Comparison of ENCODE assay signal across 22 cellular contexts in the genomic region with DNA sequence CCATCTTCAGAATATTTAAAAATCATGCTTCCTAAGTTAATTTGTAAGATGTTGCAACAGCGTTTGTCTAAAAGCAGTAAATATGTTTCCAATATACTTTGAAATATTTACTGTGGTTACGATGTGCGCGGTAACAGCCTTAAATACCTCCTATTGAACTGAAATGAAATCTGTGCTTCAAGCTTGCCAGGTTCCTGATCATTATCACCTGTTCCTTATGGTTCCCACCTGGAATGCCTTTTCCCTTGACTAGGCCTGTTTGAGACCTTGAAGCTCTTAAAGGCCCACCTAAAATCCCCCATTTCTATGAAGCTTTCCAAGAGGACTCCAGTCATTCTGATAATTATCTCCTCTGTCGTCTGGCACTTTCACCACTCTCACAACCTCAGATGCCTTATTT.
DNase-seq lines count a peak whose midpoint lies in the region; ATAC-seq and TF ChIP-seq lines count a peak whose summit lies in the region.
"Had no signal": no experiment of that assay in that cellular context is flagged by ENCODE, and none has a peak within 500 bp of the region (broad histone marks: within the 10 kb centered on the region; RNA-seq: fewer than 3 reads in every experiment).

No MANE protein-coding gene starts in this region.

- TF ChIP-seq CTCF in 22Rv1 (IDR thresholded peaks at IDR 0.05) (no peak), AG10803 (conservative IDR thresholded peaks at IDR 0.05; ENCODE audit: low read length) (no peak)

- no peaks in the 10 kb centered on the region for H3K4me1 Mint-ChIP-seq in activated CD4-positive, alpha-beta T cell treated with anti-CD3 and anti-CD28 coated beads, Interleukin-2, amount 10 ng/mL, durations not matched to agents 24 days and 14 days
- H3K4me1 Mint-ChIP-seq: activated naive CD8-positive, alpha-beta T cell treated with anti-CD3 and anti-CD28 coated beads, Interleukin-2, amount 10 ng/mL, durations not matched to agents 7 days and 5 days; B cell; stimulated activated memory B cell treated with anti-CD40 and anti-IgM and Interleukin-4, amounts not matched to agents 10 μg/mL and 1 μg/mL and 100 μg/mL, for 72 hours; WTC11 had no signal

- no peak overlapping the region for H3K4me3 ChIP-seq in AG10803 (ENCODE audit: low read length)
- H3K4me3 ChIP-seq: skin epidermis, vagina had no signal

- intact Hi-C loops in activated CD4-positive, alpha-beta T cell treated with anti-CD3 and anti-CD28 coated beads, Interleukin-2, amount 10 ng/mL, durations not matched to agents 24 days and 14 days (cut with micrococcal nuclease), result no loop called here

- no peaks in the 10 kb centered on the region for H3K36me3 Mint-ChIP-seq in activated CD4-positive, alpha-beta T cell treated with anti-CD3 and anti-CD28 coated beads, Interleukin-2, amount 10 ng/mL, durations not matched to agents 24 days and 14 days (ENCODE audit: low read depth)
- H3K36me3 Mint-ChIP-seq: activated naive CD8-positive, alpha-beta T cell treated with anti-CD3 and anti-CD28 coated beads, Interleukin-2, amount 10 ng/mL, durations not matched to agents 7 days and 5 days; stimulated activated memory B cell treated with anti-CD40 and anti-IgM and Interleukin-4, amounts not matched to agents 10 μg/mL and 1 μg/mL and 100 μg/mL, for 72 hours; WTC11 had no signal

- H3K9me3 Mint-ChIP-seq in activated CD4-positive, alpha-beta T cell treated with anti-CD3 and anti-CD28 coated beads, Interleukin-2, amount 10 ng/mL, durations not matched to agents 24 days and 14 days, result no peaks in the 10 kb centered on the region
- H3K9me3 Mint-ChIP-seq: activated naive CD8-positive, alpha-beta T cell treated with anti-CD3 and anti-CD28 coated beads, Interleukin-2, amount 10 ng/mL, durations not matched to agents 7 days and 5 days; stimulated activated memory B cell treated with anti-CD40 and anti-IgM and Interleukin-4, amounts not matched to agents 10 μg/mL and 1 μg/mL and 100 μg/mL, for 72 hours had no signal

- H3K27ac Mint-ChIP-seq in activated CD4-positive, alpha-beta T cell treated with anti-CD3 and anti-CD28 coated beads, Interleukin-2, amount 10 ng/mL, durations not matched to agents 24 days and 14 days, result no peak overlapping the region
- H3K27ac Mint-ChIP-seq: activated naive CD8-positive, alpha-beta T cell treated with anti-CD3 and anti-CD28 coated beads, Interleukin-2, amount 10 ng/mL, durations not matched to agents 7 days and 5 days; activated T-helper 2 cell treated with anti-CD3 and anti-CD28 coated beads, Interferon-gamma antibody, Interleukin-2, Interleukin-4, amounts not matched to agents 10 μg/mL and 5 μg/mL and 100 μg/mL, durations not matched to agents 14 hours and 24 hours and 36 hours; B cell; stimulated activated memory B cell treated with anti-CD40 and anti-IgM and Interleukin-4, amounts not matched to agents 10 μg/mL and 1 μg/mL and 100 μg/mL, for 72 hours; WTC11 had no signal

- H3K27me3 Mint-ChIP-seq in activated CD4-positive, alpha-beta T cell treated with anti-CD3 and anti-CD28 coated beads, Interleukin-2, amount 10 ng/mL, durations not matched to agents 24 days and 14 days, result no peaks in the 10 kb centered on the region
- H3K27me3 Mint-ChIP-seq: activated naive CD8-positive, alpha-beta T cell treated with anti-CD3 and anti-CD28 coated beads, Interleukin-2, amount 10 ng/mL, durations not matched to agents 7 days and 5 days; B cell; stimulated activated memory B cell treated with anti-CD40 and anti-IgM and Interleukin-4, amounts not matched to agents 10 μg/mL and 1 μg/mL and 100 μg/mL, for 72 hours had no signal

- H3K4me3 Mint-ChIP-seq in activated CD4-positive, alpha-beta T cell treated with anti-CD3 and anti-CD28 coated beads, Interleukin-2, amount 10 ng/mL, durations not matched to agents 24 days and 14 days, result no peak overlapping the region
- H3K4me3 Mint-ChIP-seq: activated naive CD8-positive, alpha-beta T cell treated with anti-CD3 and anti-CD28 coated beads, Interleukin-2, amount 10 ng/mL, durations not matched to agents 7 days and 5 days; B cell; stimulated activated memory B cell treated with anti-CD40 and anti-IgM and Interleukin-4, amounts not matched to agents 10 μg/mL and 1 μg/mL and 100 μg/mL, for 72 hours; WTC11 had no signal

- ATAC-seq in HG03521 (IDR thresholded peaks at IDR 0.05; ENCODE audit: unreplicated experiment) (no peak), GM18858 (IDR thresholded peaks at IDR 0.05; ENCODE audit: unreplicated experiment) (no peak)
- ATAC-seq: stimulated activated memory B cell treated with anti-CD40 and anti-IgM and Interleukin-4, amounts not matched to agents 10 μg/mL and 1 μg/mL and 100 μg/mL, for 72 hours; WTC11 had no signal

- DNase-seq in AG10803 (ENCODE audit: low read depth), result peak; percentile 87
- DNase-seq in NCI-H146 treated with DMSO at 0.1 percent for 48 hours (lab: John Stamatoyannopoulos, UW; ENCODE audit: unreplicated experiment), result peak; percentile 52
- peak; percentile 88 for DNase-seq in fibroblast of gingiva (ENCODE audit: low read depth)
- no peak for DNase-seq in activated CD4-positive, alpha-beta T cell treated with anti-CD3 and anti-CD28 coated beads, Interleukin-2, amount 10 ng/mL, durations not matched to agents 24 days and 14 days
- DNase-seq: activated CD4-positive, alpha-beta T cell treated with anti-CD3 and anti-CD28 coated beads, Interleukin-2, amount 50 U/mL, for 4 hours; activated CD8-positive, alpha-beta memory T cell treated with anti-CD3 and anti-CD28 coated beads, Interleukin-2, amount 50 U/mL, for 48 hours; activated naive CD8-positive, alpha-beta T cell treated with anti-CD3 and anti-CD28 coated beads, Interleukin-2, amount 10 ng/mL, durations not matched to agents 7 days and 5 days; cerebellar nuclear complex; COR-L47; erythroblast; H7; NCI-H1694; NCI-H446 treated with DMSO at 0.1 percent for 48 hours had no signal

- peak overlapping the region; percentile 81 for H3K27ac ChIP-seq in 22Rv1
- H3K27ac ChIP-seq: skin epidermis, vagina had no signal
